ENCODE assay signal across 1 cellular context in the genomic region with DNA sequence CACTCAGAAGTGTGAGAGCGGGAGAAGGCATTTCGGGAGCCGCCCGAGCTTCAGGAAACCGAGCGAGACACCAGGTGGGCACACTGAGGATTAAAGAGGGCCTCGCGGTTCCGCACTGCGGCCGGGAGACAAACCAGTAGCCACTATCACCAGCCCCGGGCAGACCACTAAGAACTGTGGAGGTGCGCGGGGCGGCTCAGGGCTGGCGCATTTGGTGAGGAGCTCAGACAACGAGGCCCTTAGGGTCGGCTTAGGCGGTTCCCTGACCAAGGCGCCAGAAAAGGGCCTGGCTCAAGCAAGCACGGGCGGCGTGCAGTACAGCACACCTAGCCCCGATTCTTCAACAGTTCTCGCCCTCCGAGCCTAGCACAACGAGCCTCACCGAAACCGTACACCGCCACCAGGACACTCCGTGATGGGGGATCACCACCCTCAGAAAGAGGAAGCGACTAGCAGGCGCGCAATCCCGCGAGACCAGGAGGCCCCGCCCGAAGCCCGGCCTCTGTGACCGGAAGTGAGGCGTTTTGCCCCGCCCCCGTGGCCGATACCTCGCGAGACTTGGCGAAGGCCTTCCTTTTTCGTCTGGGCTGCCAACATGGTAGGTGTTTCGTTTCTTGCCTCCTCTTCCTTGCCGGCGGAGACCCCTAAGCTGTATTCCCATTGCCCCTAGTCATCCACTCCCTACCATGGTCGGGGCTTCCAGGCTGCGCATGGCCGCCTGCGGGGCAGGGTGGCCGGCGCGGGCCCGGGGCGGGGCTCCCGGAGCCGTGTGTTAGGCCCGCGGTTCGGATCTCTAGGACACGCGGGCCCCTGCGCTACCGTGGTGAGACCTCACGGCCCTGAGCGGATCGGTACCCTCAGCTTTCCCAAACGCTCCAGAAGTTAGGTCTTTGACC.
TF ChIP-seq lines count a peak whose summit lies in the region.

TSS of gene RPL27A (plus strand) at position 574 of the 896 bp plus-strand sequence. CDS start at position 596, 22 bp downstream.
TSS of gene TRIM66 (minus strand) at position 447 of the 896 bp plus-strand sequence. CDS start 10,391 bp downstream, outside the sequence.

TF ChIP-seq in HCT116, 20 proteins besides CTCF, POLR2A, EP300 and RAD21 (continued from another document):
- TF ChIP-seq SIN3A (IDR thresholded peaks at IDR 0.05; ENCODE audit: low read depth) (no peak), CBX3 (IDR thresholded peaks at IDR 0.05; ENCODE audit: low read depth) (no peak), POLR2AphosphoS5 (IDR thresholded peaks at IDR 0.05; ENCODE audit: low read depth, low read length) (peak; percentile 100), JUND (IDR thresholded peaks at IDR 0.05) (no peak), ATF3 (IDR thresholded peaks at IDR 0.05) (no peak), ZNF274 (IDR thresholded peaks at IDR 0.05; ENCODE audit: low read depth, low read length) (no peak), CEBPB (IDR thresholded peaks at IDR 0.05; ENCODE audit: low read depth) (no peak), EGR1 (IDR thresholded peaks at IDR 0.05; ENCODE audit: low read depth) (no peak), TCF7L2 (IDR thresholded peaks at IDR 0.05; ENCODE audit: borderline replicate concordance, extremely low read depth, insufficient read depth, insufficient read length) (no peak), EZH2 (IDR thresholded peaks at IDR 0.05) (no peak), EZH2phosphoT487 (IDR thresholded peaks at IDR 0.05; ENCODE audit: borderline replicate concordance) (no peak), YY1 (IDR thresholded peaks at IDR 0.05; ENCODE audit: extremely low read depth, insufficient replicate concordance, low read depth, low read length) (peak; percentile 82)
- TF ChIP-seq, protein P1, sequence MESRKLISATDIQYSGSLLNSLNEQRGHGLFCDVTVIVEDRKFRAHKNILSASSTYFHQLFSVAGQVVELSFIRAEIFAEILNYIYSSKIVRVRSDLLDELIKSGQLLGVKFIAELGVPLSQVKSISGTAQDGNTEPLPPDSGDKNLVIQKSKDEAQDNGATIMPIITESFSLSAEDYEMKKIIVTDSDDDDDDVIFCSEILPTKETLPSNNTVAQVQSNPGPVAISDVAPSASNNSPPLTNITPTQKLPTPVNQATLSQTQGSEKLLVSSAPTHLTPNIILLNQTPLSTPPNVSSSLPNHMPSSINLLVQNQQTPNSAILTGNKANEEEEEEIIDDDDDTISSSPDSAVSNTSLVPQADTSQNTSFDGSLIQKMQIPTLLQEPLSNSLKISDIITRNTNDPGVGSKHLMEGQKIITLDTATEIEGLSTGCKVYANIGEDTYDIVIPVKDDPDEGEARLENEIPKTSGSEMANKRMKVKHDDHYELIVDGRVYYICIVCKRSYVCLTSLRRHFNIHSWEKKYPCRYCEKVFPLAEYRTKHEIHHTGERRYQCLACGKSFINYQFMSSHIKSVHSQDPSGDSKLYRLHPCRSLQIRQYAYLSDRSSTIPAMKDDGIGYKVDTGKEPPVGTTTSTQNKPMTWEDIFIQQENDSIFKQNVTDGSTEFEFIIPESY (IDR thresholded peaks at IDR 0.05; ENCODE audit: extremely low read depth, insufficient replicate concordance, low read length): peak; percentile 99
- TF ChIP-seq, protein P2, sequence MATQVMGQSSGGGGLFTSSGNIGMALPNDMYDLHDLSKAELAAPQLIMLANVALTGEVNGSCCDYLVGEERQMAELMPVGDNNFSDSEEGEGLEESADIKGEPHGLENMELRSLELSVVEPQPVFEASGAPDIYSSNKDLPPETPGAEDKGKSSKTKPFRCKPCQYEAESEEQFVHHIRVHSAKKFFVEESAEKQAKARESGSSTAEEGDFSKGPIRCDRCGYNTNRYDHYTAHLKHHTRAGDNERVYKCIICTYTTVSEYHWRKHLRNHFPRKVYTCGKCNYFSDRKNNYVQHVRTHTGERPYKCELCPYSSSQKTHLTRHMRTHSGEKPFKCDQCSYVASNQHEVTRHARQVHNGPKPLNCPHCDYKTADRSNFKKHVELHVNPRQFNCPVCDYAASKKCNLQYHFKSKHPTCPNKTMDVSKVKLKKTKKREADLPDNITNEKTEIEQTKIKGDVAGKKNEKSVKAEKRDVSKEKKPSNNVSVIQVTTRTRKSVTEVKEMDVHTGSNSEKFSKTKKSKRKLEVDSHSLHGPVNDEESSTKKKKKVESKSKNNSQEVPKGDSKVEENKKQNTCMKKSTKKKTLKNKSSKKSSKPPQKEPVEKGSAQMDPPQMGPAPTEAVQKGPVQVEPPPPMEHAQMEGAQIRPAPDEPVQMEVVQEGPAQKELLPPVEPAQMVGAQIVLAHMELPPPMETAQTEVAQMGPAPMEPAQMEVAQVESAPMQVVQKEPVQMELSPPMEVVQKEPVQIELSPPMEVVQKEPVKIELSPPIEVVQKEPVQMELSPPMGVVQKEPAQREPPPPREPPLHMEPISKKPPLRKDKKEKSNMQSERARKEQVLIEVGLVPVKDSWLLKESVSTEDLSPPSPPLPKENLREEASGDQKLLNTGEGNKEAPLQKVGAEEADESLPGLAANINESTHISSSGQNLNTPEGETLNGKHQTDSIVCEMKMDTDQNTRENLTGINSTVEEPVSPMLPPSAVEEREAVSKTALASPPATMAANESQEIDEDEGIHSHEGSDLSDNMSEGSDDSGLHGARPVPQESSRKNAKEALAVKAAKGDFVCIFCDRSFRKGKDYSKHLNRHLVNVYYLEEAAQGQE (IDR thresholded peaks at IDR 0.05; ENCODE audit: low read depth): no peak
